ENCODE assay signal across 1 cellular context in the genomic region with DNA sequence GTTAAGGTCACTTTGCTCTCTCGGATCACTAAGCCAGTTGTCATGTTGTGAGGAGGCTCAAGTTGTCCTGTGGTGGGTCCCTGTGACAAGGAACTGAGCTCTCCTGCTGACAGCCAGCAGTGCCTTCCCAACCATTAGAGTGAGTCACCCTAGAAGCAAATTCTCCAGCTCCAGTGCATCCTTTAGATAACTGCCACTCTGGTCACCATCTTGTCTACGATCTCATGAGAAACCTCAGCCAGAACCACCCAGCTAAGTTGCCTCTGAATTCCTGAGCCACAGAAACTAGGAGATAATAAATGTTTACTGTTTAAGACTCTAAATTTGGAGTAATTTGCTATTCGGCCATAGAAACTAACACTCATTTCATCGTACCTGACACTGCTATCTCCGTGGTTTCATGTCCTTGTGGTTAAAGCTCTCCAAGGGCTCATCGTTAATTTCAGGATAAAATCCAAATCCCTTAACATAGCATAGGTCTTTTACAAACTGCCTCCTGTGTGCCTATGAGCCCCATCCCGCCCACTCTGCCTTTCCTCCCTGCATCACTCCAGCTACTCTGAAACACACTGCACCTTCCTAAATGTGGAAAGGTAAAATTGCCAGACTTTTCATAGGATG.
TF ChIP-seq lines count a peak whose summit lies in the region.

No MANE protein-coding gene starts in this region.

TF ChIP-seq in K562, 482 proteins besides CTCF, POLR2A, EP300 and RAD21 (continued from another document and continues in another):
- TF ChIP-seq, protein P1, sequence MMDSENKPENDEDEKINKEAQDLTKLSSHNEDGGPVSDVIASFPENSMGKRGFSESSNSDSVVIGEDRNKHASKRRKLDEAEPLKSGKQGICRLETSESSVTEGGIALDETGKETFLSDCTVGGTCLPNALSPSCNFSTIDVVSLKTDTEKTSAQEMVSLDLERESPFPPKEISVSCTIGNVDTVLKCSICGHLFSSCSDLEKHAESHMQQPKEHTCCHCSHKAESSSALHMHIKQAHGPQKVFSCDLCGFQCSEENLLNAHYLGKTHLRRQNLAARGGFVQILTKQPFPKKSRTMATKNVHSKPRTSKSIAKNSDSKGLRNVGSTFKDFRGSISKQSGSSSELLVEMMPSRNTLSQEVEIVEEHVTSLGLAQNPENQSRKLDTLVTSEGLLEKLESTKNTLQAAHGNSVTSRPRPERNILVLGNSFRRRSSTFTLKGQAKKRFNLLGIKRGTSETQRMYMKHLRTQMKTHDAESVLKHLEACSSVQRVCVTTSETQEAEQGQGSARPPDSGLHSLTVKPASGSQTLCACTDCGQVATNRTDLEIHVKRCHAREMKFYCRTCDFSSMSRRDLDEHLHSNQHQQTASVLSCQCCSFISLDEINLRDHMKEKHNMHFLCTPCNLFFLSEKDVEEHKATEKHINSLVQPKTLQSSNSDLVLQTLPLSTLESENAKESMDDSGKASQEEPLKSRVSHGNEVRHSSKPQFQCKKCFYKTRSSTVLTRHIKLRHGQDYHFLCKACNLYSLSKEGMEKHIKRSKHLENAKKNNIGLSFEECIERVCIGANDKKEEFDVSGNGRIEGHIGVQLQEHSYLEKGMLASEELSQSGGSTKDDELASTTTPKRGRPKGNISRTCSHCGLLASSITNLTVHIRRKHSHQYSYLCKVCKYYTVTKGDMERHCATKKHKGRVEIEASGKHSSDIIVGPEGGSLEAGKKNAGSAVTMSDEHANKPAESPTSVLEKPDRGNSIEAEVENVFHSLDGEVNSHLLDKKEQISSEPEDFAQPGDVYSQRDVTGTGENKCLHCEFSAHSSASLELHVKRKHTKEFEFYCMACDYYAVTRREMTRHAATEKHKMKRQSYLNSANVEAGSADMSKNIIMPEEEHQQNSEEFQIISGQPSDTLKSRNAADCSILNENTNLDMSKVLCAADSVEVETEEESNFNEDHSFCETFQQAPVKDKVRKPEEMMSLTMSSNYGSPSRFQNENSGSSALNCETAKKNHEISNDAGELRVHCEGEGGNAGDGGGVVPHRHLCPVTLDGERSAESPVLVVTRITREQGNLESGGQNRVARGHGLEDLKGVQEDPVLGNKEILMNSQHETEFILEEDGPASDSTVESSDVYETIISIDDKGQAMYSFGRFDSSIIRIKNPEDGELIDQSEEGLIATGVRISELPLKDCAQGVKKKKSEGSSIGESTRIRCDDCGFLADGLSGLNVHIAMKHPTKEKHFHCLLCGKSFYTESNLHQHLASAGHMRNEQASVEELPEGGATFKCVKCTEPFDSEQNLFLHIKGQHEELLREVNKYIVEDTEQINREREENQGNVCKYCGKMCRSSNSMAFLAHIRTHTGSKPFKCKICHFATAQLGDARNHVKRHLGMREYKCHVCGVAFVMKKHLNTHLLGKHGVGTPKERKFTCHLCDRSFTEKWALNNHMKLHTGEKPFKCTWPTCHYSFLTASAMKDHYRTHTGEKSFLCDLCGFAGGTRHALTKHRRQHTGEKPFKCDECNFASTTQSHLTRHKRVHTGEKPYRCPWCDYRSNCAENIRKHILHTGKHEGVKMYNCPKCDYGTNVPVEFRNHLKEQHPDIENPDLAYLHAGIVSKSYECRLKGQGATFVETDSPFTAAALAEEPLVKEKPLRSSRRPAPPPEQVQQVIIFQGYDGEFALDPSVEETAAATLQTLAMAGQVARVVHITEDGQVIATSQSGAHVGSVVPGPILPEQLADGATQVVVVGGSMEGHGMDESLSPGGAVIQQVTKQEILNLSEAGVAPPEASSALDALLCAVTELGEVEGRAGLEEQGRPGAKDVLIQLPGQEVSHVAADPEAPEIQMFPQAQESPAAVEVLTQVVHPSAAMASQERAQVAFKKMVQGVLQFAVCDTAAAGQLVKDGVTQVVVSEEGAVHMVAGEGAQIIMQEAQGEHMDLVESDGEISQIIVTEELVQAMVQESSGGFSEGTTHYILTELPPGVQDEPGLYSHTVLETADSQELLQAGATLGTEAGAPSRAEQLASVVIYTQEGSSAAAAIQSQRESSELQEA (IDR thresholded peaks at IDR 0.05; ENCODE audit: low read depth): no peak
- TF ChIP-seq FOXA1 (IDR thresholded peaks at IDR 0.05; ENCODE audit: borderline replicate concordance): no peak
- TF ChIP-seq FOXJ3 (CRISPR knock-in tag; IDR thresholded peaks at IDR 0.05): no peak
- TF ChIP-seq, protein P2, sequence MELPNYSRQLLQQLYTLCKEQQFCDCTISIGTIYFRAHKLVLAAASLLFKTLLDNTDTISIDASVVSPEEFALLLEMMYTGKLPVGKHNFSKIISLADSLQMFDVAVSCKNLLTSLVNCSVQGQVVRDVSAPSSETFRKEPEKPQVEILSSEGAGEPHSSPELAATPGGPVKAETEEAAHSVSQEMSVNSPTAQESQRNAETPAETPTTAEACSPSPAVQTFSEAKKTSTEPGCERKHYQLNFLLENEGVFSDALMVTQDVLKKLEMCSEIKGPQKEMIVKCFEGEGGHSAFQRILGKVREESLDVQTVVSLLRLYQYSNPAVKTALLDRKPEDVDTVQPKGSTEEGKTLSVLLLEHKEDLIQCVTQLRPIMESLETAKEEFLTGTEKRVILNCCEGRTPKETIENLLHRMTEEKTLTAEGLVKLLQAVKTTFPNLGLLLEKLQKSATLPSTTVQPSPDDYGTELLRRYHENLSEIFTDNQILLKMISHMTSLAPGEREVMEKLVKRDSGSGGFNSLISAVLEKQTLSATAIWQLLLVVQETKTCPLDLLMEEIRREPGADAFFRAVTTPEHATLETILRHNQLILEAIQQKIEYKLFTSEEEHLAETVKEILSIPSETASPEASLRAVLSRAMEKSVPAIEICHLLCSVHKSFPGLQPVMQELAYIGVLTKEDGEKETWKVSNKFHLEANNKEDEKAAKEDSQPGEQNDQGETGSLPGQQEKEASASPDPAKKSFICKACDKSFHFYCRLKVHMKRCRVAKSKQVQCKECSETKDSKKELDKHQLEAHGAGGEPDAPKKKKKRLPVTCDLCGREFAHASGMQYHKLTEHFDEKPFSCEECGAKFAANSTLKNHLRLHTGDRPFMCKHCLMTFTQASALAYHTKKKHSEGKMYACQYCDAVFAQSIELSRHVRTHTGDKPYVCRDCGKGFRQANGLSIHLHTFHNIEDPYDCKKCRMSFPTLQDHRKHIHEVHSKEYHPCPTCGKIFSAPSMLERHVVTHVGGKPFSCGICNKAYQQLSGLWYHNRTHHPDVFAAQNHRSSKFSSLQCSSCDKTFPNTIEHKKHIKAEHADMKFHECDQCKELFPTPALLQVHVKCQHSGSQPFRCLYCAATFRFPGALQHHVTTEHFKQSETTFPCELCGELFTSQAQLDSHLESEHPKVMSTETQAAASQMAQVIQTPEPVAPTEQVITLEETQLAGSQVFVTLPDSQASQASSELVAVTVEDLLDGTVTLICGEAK (IDR thresholded peaks at IDR 0.05): no peak
- TF ChIP-seq, protein P2 (CRISPR knock-in tag; IDR thresholded peaks at IDR 0.05): no peak
- TF ChIP-seq HDAC8 (tag; IDR thresholded peaks at IDR 0.05): no peak
- no peak for TF ChIP-seq ZFP36 (IDR thresholded peaks at IDR 0.05; ENCODE audit: low read depth, low read length, partially characterized antibody)
- TF ChIP-seq TBL1XR1 (IDR thresholded peaks at IDR 0.05; ENCODE audit: low read length in 2 of 2): peak in 1 of 2 experiments; percentile 68; a peak in 2 of 4 replicates
- TF ChIP-seq HCFC1 (IDR thresholded peaks at IDR 0.05; ENCODE audit: low read depth, low read length): no peak
- TF ChIP-seq ETV6 (IDR thresholded peaks at IDR 0.05; ENCODE audit: borderline replicate concordance in 1 of 2, low read depth in 2 of 2, low read length in 1 of 2): no peak
- TF ChIP-seq ETV6 (CRISPR knock-in tag; IDR thresholded peaks at IDR 0.05; ENCODE audit: borderline replicate concordance): no peak
- TF ChIP-seq, protein P3, sequence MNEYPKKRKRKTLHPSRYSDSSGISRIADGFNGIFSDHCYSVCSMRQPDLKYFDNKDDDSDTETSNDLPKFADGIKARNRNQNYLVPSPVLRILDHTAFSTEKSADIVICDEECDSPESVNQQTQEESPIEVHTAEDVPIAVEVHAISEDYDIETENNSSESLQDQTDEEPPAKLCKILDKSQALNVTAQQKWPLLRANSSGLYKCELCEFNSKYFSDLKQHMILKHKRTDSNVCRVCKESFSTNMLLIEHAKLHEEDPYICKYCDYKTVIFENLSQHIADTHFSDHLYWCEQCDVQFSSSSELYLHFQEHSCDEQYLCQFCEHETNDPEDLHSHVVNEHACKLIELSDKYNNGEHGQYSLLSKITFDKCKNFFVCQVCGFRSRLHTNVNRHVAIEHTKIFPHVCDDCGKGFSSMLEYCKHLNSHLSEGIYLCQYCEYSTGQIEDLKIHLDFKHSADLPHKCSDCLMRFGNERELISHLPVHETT (CRISPR knock-in tag; conservative IDR thresholded peaks at IDR 0.05 in 1 of 2, IDR thresholded peaks at IDR 0.05 in 1 of 2): no peak
- TF ChIP-seq RHOXF2B (CRISPR knock-in tag; conservative IDR thresholded peaks at IDR 0.05): no peak
- TF ChIP-seq, protein P4, sequence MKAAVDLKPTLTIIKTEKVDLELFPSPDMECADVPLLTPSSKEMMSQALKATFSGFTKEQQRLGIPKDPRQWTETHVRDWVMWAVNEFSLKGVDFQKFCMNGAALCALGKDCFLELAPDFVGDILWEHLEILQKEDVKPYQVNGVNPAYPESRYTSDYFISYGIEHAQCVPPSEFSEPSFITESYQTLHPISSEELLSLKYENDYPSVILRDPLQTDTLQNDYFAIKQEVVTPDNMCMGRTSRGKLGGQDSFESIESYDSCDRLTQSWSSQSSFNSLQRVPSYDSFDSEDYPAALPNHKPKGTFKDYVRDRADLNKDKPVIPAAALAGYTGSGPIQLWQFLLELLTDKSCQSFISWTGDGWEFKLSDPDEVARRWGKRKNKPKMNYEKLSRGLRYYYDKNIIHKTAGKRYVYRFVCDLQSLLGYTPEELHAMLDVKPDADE (conservative IDR thresholded peaks at IDR 0.05; ENCODE audit: control insufficient read depth, low read depth, low read length): no peak
- no peak for TF ChIP-seq PURB (CRISPR knock-in tag; IDR thresholded peaks at IDR 0.05; ENCODE audit: low read depth)
- TF ChIP-seq XRCC3 (IDR thresholded peaks at IDR 0.05): no peak
- TF ChIP-seq, protein P5, sequence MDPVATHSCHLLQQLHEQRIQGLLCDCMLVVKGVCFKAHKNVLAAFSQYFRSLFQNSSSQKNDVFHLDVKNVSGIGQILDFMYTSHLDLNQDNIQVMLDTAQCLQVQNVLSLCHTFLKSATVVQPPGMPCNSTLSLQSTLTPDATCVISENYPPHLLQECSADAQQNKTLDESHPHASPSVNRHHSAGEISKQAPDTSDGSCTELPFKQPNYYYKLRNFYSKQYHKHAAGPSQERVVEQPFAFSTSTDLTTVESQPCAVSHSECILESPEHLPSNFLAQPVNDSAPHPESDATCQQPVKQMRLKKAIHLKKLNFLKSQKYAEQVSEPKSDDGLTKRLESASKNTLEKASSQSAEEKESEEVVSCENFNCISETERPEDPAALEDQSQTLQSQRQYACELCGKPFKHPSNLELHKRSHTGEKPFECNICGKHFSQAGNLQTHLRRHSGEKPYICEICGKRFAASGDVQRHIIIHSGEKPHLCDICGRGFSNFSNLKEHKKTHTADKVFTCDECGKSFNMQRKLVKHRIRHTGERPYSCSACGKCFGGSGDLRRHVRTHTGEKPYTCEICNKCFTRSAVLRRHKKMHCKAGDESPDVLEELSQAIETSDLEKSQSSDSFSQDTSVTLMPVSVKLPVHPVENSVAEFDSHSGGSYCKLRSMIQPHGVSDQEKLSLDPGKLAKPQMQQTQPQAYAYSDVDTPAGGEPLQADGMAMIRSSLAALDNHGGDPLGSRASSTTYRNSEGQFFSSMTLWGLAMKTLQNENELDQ (CRISPR knock-in tag; IDR thresholded peaks at IDR 0.05; ENCODE audit: borderline replicate concordance): no peak
- TF ChIP-seq HNRNPLL (IDR thresholded peaks at IDR 0.05; ENCODE audit: low read depth, low read length, poor library complexity, severe bottlenecking): no peak
- no peak for TF ChIP-seq NUFIP1 (IDR thresholded peaks at IDR 0.05; ENCODE audit: partially characterized antibody)
- TF ChIP-seq ZNF146 (CRISPR knock-in tag; IDR thresholded peaks at IDR 0.05; ENCODE audit: unreplicated experiment): no peak
- no peak for TF ChIP-seq ZNF780A (CRISPR knock-in tag; IDR thresholded peaks at IDR 0.05)
- no peak for TF ChIP-seq ZNF24 (IDR thresholded peaks at IDR 0.05)
- peak in 1 of 2 experiments; percentile 58; a peak in 1 of 4 replicates for TF ChIP-seq TRIM24 (IDR thresholded peaks at IDR 0.05)
- TF ChIP-seq HNRNPK (IDR thresholded peaks at IDR 0.05; ENCODE audit: low read depth, low read length, poor library complexity, severe bottlenecking): no peak
- no peak for TF ChIP-seq DACH1 (IDR thresholded peaks at IDR 0.05; ENCODE audit: partially characterized antibody)
- TF ChIP-seq, protein P6, sequence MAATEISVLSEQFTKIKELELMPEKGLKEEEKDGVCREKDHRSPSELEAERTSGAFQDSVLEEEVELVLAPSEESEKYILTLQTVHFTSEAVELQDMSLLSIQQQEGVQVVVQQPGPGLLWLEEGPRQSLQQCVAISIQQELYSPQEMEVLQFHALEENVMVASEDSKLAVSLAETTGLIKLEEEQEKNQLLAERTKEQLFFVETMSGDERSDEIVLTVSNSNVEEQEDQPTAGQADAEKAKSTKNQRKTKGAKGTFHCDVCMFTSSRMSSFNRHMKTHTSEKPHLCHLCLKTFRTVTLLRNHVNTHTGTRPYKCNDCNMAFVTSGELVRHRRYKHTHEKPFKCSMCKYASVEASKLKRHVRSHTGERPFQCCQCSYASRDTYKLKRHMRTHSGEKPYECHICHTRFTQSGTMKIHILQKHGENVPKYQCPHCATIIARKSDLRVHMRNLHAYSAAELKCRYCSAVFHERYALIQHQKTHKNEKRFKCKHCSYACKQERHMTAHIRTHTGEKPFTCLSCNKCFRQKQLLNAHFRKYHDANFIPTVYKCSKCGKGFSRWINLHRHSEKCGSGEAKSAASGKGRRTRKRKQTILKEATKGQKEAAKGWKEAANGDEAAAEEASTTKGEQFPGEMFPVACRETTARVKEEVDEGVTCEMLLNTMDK (IDR thresholded peaks at IDR 0.05; ENCODE audit: borderline replicate concordance, insufficient read depth, low read depth, low read length, poor library complexity, severe bottlenecking): no peak
- no peak for TF ChIP-seq ZNF174 (CRISPR knock-in tag; IDR thresholded peaks at IDR 0.05)
- TF ChIP-seq CHD2 (IDR thresholded peaks at IDR 0.05; ENCODE audit: low read depth, low read length): no peak
